9 cellular contexts compared by ENCODE assay signal in the genomic region with DNA sequence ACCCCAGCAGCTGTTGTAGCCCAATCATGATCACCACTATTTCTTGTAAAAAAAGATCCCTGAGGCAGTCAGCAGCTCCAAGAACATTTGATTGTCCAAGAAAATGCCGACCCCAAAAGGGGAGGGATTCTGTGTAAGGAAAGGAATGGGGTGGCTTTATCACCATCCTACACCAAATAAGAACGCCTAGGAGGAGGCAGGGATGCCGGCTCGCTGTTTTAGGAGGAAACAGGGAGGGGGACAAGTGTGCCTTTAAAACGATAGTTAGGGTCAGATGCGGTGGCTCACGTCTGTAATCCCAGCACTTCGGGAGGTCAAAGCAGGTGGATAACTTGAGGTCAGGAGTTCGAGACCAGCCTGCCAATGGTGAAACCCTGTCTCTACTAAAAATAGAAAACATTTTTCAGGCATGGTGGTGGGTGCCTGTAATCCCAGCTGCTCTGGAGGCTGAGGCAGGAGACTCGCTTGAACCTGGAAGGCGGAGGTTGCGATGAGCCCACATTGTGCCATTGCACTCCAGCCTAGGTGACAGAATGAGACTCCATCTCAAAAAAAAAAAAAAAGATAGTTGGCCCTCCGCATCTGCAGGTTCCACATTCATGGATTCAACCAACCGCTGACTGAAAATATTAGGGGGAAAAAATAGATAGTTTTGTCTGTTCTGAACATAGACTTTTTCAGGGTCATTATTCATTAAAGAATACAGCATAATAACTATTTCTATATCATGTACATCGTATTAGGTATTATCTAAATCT.
DNase-seq lines count a peak whose midpoint lies in the region; ATAC-seq, FAIRE-seq and TF ChIP-seq lines count a peak whose summit lies in the region.
"Had no signal": no experiment of that assay in that cellular context is flagged by ENCODE, and none has a peak within 500 bp of the region (broad histone marks: within the 10 kb centered on the region; RNA-seq: fewer than 3 reads in every experiment).

No MANE protein-coding gene starts in this region.

- TF ChIP-seq CTCF in DOHH2 (IDR thresholded peaks at IDR 0.05; ENCODE audit: low read depth, low read length, poor library complexity, severe bottlenecking) (no peak), PC-9 (conservative IDR thresholded peaks at IDR 0.05) (no peak), retinal pigment epithelial cell (conservative IDR thresholded peaks at IDR 0.05; ENCODE audit: low read depth, low read length) (no peak)

- CTCF ChIA-PET in PC-9 (lab: Charles Lee) = no interaction called here

- H4K20me1 ChIP-seq in DOHH2 (ENCODE audit: control insufficient read depth, insufficient read depth, low read depth, low read length) = no peaks in the 10 kb centered on the region
- no peaks in the 10 kb centered on the region for H4K20me1 ChIP-seq in PC-9 (ENCODE audit: insufficient read depth)

- H3K36me3 ChIP-seq in DOHH2 (ENCODE audit: control insufficient read depth, low read length) (no peaks in the 10 kb centered on the region), PC-9 (ENCODE audit: low read depth) (no peaks in the 10 kb centered on the region)
- H3K36me3 ChIP-seq: MG63 had no signal

- BruUV-seq in PC-9 (replicated peaks; lab: Mats Ljungman, UMichigan) = no TSS peak

- H3K9me3 ChIP-seq in DOHH2 (ENCODE audit: control insufficient read depth, insufficient read depth, low read length) = no peaks in the 10 kb centered on the region
- no peaks in the 10 kb centered on the region for H3K9me3 ChIP-seq in PC-9 (ENCODE audit: insufficient read depth, low read depth)
- H3K9me3 ChIP-seq: MG63 had no signal

- H2AFZ ChIP-seq in PC-9 = no peak overlapping the region

- no peak for TF ChIP-seq POLR2A in erythroblast (IDR thresholded peaks at IDR 0.05; ENCODE audit: low read length)
- no peak for TF ChIP-seq POLR2A in GM12891 (IDR thresholded peaks at IDR 0.05; ENCODE audit: low read depth, low read length)

- intact Hi-C loops in PC-9 (cut with micrococcal nuclease; ENCODE audit: unreplicated experiment) = loop anchor here (5.0 to 10.0 kb wide), 3 partner anchors 267 to 780 kb away; a partner anchor contains a TSS

- H3K4me3 ChIP-seq in DOHH2 (ENCODE audit: low read length) (peak overlapping the region; percentile 83), PC-9 (no peak overlapping the region), retinal pigment epithelial cell (ENCODE audit: low read length) (peak overlapping the region; percentile 95)

- H3K9me2 ChIP-seq in DOHH2 (replicated peaks; ENCODE audit: control insufficient read depth, low read length) (no peaks in the 10 kb centered on the region), PC-9 (ENCODE audit: insufficient read depth) (no peaks in the 10 kb centered on the region)

- FAIRE-seq in GM12891 (lab: Jason Lieb, UNC) = no peak

- POLR2A ChIA-PET in PC-9 (lab: Charles Lee; ENCODE audit: unreplicated experiment) = no interaction called here

- peak in 1 of 2 experiments; percentile 6 for DNase-seq in PC-9
- DNase-seq in erythroblast (lab: John Stamatoyannopoulos, UW) = peak; percentile 42 to 49
- DNase-seq in retinal pigment epithelial cell (ENCODE audit: low read depth) = no peak
- no peak for DNase-seq in Ammon's horn (ENCODE audit: low spot score)
- no peak for DNase-seq in GM12891 (ENCODE audit: insufficient read length, low spot score)
- DNase-seq in middle frontal gyrus (ENCODE audit: extremely low spot score, low spot score) = no peak
- DNase-seq: MG63 had no signal

- H3K4me1 ChIP-seq in DOHH2 (ENCODE audit: control insufficient read depth, low read length) = peaks cover 42% of the 10 kb centered on the region
- H3K4me1 ChIP-seq in PC-9 (replicated peaks; ENCODE audit: insufficient read depth) = no peaks in the 10 kb centered on the region

- no peaks in the 10 kb centered on the region for H3K79me2 ChIP-seq in DOHH2 (ENCODE audit: control insufficient read depth, low read length)
- H3K79me2 ChIP-seq in PC-9 (ENCODE audit: low read depth) = no peaks in the 10 kb centered on the region

- H3K4me2 ChIP-seq in DOHH2 (ENCODE audit: low read length) (peak overlapping the region; percentile 86), PC-9 (peak overlapping the region; percentile 67; the same call in 1 of the 2 replicates)

- H3K27me3 ChIP-seq in DOHH2 (ENCODE audit: control insufficient read depth, low read length) (peaks cover 14% of the 10 kb centered on the region), PC-9 (ENCODE audit: insufficient read depth, low read depth) (no peaks in the 10 kb centered on the region)
- H3K27me3 ChIP-seq: MG63 had no signal

- ATAC-seq in GM21529 (IDR thresholded peaks at IDR 0.05; ENCODE audit: unreplicated experiment) = no peak

- H3F3A ChIP-seq in DOHH2 (ENCODE audit: control insufficient read depth, insufficient read depth) (0 out of 2 replicates have a peak, but pooled peaks cover 3% of the 10 kb centered on the region), PC-9 (ENCODE audit: insufficient read depth, low read depth) (peaks cover 28% of the 10 kb centered on the region; the same call in 1 of the 2 replicates)

- H3K27ac ChIP-seq in DOHH2 (ENCODE audit: low read depth, low read length) (no peak overlapping the region), PC-9 (no peak overlapping the region)

TF ChIP-seq in GM12891, 5 proteins besides CTCF, POLR2A, EP300 and RAD21:
- no peak for TF ChIP-seq PAX5 (IDR thresholded peaks at IDR 0.05; ENCODE audit: insufficient read depth, low read length, severe bottlenecking)
- TF ChIP-seq POU2F2 (IDR thresholded peaks at IDR 0.05; ENCODE audit: low read depth, low read length) = no peak
- TF ChIP-seq TAF1 (IDR thresholded peaks at IDR 0.05; ENCODE audit: low read depth, low read length) = no peak
- no peak for TF ChIP-seq POLR2AphosphoS5 (IDR thresholded peaks at IDR 0.05; ENCODE audit: low read depth, low read length)
- TF ChIP-seq SPI1 (IDR thresholded peaks at IDR 0.05; ENCODE audit: low read depth, low read length) = no peak

Comparison
In these comparisons a context has a peak if more than half of its experiments do, and no peak if none do; other contexts are left out.
1. DNase-seq: peak in erythroblast (2 of 2); none in retinal pigment epithelial cell (single experiment), Ammon's horn (single experiment), GM12891 (single experiment) and middle frontal gyrus (single experiment).